Comparison of ENCODE assay signal across 8 cellular contexts in the genomic region with DNA sequence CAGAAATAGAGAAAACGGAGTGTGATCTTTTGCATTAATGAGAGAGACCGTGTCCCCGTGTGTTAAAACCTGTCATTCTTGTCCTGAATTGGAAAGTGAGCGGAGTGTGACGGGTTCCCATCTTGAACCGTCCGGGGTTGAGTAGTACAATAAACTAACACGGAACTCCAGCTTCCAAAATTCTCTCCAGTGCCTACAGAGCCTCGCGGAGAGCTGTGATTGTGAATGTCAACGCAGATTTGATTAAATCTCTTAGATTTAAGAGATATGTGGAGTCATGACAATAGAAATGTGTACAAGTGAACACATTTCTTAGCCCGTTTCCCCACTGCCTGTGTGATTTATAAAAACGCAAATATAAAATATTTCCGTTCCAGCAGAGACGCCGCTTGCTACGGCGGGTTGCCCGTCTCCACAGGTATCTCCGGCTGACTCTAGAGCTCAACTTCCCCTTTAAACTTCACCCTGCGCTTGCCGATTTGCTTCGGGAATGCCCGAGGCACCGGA. TPM values are rescaled to one million over a fixed set of nuclear protein-coding genes. Genes with fewer than 3 reads are reported as not detected.
DNase-seq lines count a peak whose midpoint lies in the region; ATAC-seq, FAIRE-seq and TF ChIP-seq lines count a peak whose summit lies in the region.

No MANE protein-coding gene starts in this region.

- H3K79me2 ChIP-seq in neural cell (replicated peaks; ENCODE audit: insufficient read depth, low read length), result peaks cover 32% of the 10 kb centered on the region

- no peaks in the 10 kb centered on the region for H3K9me3 ChIP-seq in neural cell (ENCODE audit: low read length)
- H3K9me3 ChIP-seq in aorta (ENCODE audit: control insufficient read depth, low read length), result no peaks in the 10 kb centered on the region

- intact Hi-C loops in aorta (cut with DNase I), result loop anchor here (5.0 to 10.0 kb wide), 4 partner anchors 34 to 99 kb away; no protein-coding TSS in a partner anchor

- no peaks in the 10 kb centered on the region for H3K27me3 Mint-ChIP-seq in activated T-cell treated with anti-CD3 and anti-CD28 coated beads, Interleukin-2, amount 50 U/mL, for 4 hours (ENCODE audit: low read depth)

- 0 to 1% methylated on average over 25 of the region's 25 CpGs for WGBS in aorta, 2 donors

- peaks cover 25% of the 10 kb centered on the region for H3K36me3 Mint-ChIP-seq in activated T-cell treated with anti-CD3 and anti-CD28 coated beads, Interleukin-2, amount 50 U/mL, for 4 hours (ENCODE audit: insufficient read depth)

- FAIRE-seq in GM18507 (lab: Jason Lieb, UNC), result peak; percentile 51

- H3K4me3 Mint-ChIP-seq in activated T-cell treated with anti-CD3 and anti-CD28 coated beads, Interleukin-2, amount 50 U/mL, for 4 hours, result peak overlapping the region; percentile 100

- peak overlapping the region; percentile 94 for H3K4me3 ChIP-seq in fibroblast of the aortic adventitia (ENCODE audit: low read depth, low read length)
- H3K4me3 ChIP-seq in neural cell (ENCODE audit: low read length), result peak overlapping the region; percentile 77
- peak overlapping the region; percentile 74 to 75 for H3K4me3 ChIP-seq in aorta (ENCODE audit: low read length in 2 of 2)

- H3K4me2 ChIP-seq in neural cell (ENCODE audit: low read length), result peak overlapping the region; percentile 96

- H3K27ac ChIP-seq in neural cell (ENCODE audit: low read length) (peak overlapping the region; percentile 86), aorta (ENCODE audit: low read depth in 1 of 2, low read length in 2 of 2) (peak overlapping the region; percentile 37 to 73)

- no peaks in the 10 kb centered on the region for H4K20me1 ChIP-seq in neural cell (ENCODE audit: insufficient read depth)

- H3K9me2 ChIP-seq in neural cell (ENCODE audit: insufficient read depth, low read length), result no peaks in the 10 kb centered on the region

- H3K9ac ChIP-seq in neural cell (ENCODE audit: low read length), result peak overlapping the region; percentile 88

- no peaks in the 10 kb centered on the region for H3F3A ChIP-seq in neural cell (ENCODE audit: insufficient read depth, low read length, poor library complexity, severe bottlenecking)

- ATAC-seq in HG02970 (IDR thresholded peaks at IDR 0.05; ENCODE audit: low FRiP score, unreplicated experiment), result peak; percentile 17
- ATAC-seq in activated T-cell treated with anti-CD3 and anti-CD28 coated beads, Interleukin-2, amount 50 U/mL, for 4 hours, result peak; percentile 19 to 35
- peak; percentile 85 for ATAC-seq in aorta (ENCODE audit: low FRiP score)

- H3K4me1 ChIP-seq in aorta (ENCODE audit: control insufficient read depth in 1 of 2, insufficient read depth in 2 of 2, low read length in 2 of 2), result peaks cover 0 to 5% of the 10 kb centered on the region in 2 donors

- H3K27me3 ChIP-seq in neural cell (ENCODE audit: insufficient read depth, low read depth, low read length) (no peaks in the 10 kb centered on the region), aorta (ENCODE audit: control insufficient read depth in 1 of 2, insufficient read depth in 2 of 2, low read length in 1 of 2) (no peaks in the 10 kb centered on the region)

- peak overlapping the region; percentile 88 for H2AFZ ChIP-seq in neural cell (ENCODE audit: low read depth, low read length)

- TF ChIP-seq RAD21 in neural cell (conservative IDR thresholded peaks at IDR 0.05), result no peak

- peaks cover 40% of the 10 kb centered on the region for H3K4me1 Mint-ChIP-seq in activated T-cell treated with anti-CD3 and anti-CD28 coated beads, Interleukin-2, amount 50 U/mL, for 4 hours (ENCODE audit: low read depth)

- no peaks in the 10 kb centered on the region for H3K9me3 Mint-ChIP-seq in activated T-cell treated with anti-CD3 and anti-CD28 coated beads, Interleukin-2, amount 50 U/mL, for 4 hours

- no peak for TF ChIP-seq EP300 in neural cell (conservative IDR thresholded peaks at IDR 0.05; ENCODE audit: poor library complexity, severe bottlenecking)

- H3K36me3 ChIP-seq in neural cell (ENCODE audit: insufficient read depth, low read length) (no peaks in the 10 kb centered on the region), aorta (ENCODE audit: control insufficient read depth in 1 of 2, insufficient read depth in 2 of 2, low read length in 1 of 2) (peaks cover 0 to 5% of the 10 kb centered on the region in 2 donors)

- TF ChIP-seq CTCF in fibroblast of the aortic adventitia (IDR thresholded peaks at IDR 0.05; ENCODE audit: insufficient read depth, low read length) (no peak), neural cell (IDR thresholded peaks at IDR 0.05; ENCODE audit: poor library complexity, severe bottlenecking) (no peak)

- peak; percentile 34 for DNase-seq in AG08396 (ENCODE audit: low spot score)
- no peak for DNase-seq in GM18507 (ENCODE audit: extremely low spot score, insufficient read length, low read depth)
- peak; percentile 70 for DNase-seq in NCI-H2227 treated with DMSO at 0.1 percent for 48 hours (lab: John Stamatoyannopoulos, UW)
- DNase-seq in activated T-cell treated with anti-CD3 and anti-CD28 coated beads, Interleukin-2, amount 50 U/mL, for 4 hours, result peak; percentile 24
- DNase-seq in fibroblast of the aortic adventitia (ENCODE audit: low read depth), result peak; percentile 57
- peak in 1 of 2 donors; percentile 49 for DNase-seq in aorta

TF ChIP-seq in neural cell, 6 proteins besides CTCF, POLR2A, EP300 and RAD21:
- TF ChIP-seq SMC3 (conservative IDR thresholded peaks at IDR 0.05; ENCODE audit: poor library complexity) (peak; percentile 57), POLR2AphosphoS5 (IDR thresholded peaks at IDR 0.05) (no peak)

RNA-seq across cellular contexts. Expression of a gene that starts 0.5 kb away (rescaled TPM):
- 100 to 1,000 TPM; 131 to 150 (median 147) TPM for total RNA-seq in activated T-cell treated with anti-CD3 and anti-CD28 coated beads, Interleukin-2, amount 50 U/mL, for 4 hours
- total RNA-seq in fibroblast of the aortic adventitia (ENCODE audit: low replicate concordance), result 92.1 and 260 TPM in 2 replicates
- 77.0 and 78.0 TPM in 2 replicates for polyA plus RNA-seq in neural cell
- 74.0 and 81.4 TPM in 2 replicates for polyA minus RNA-seq in neural cell
- 10 to 100 TPM; 55.7 to 64.2 TPM for total RNA-seq in aorta
- 100 to 1,000 TPM in 1 of 2 donors, 10 to 100 TPM in 1; 77.0 to 106 TPM for polyA plus RNA-seq in aorta

Comparison
In these comparisons a context has a peak if more than half of its experiments do, and no peak if none do; other contexts are left out.
1. ATAC-seq: peak in every context shown above with its lines; median percentile 85 in aorta; 27 in activated T-cell treated with anti-CD3 and anti-CD28 coated beads, Interleukin-2, amount 50 U/mL, for 4 hours; 17 in HG02970.